In genomic region chr12:116881325-116881866, GRCh38 we compare ENCODE assay signal across 8 cellular contexts. TPM values are rescaled to one million over a fixed set of nuclear protein-coding genes. Genes with fewer than 3 reads are reported as not detected.
A peak's percentile ranks its signal among the peaks of the same experiment; 100 is the strongest.
DNase-seq lines count a peak whose midpoint lies in the region; ATAC-seq and TF ChIP-seq lines count a peak whose summit lies in the region.

Gene HRK (minus strand): TSS chr12:116881441. CDS start chr12:116881307, 134 bp downstream.

- in situ Hi-C loops in GM23248 (cut with MboI) (no loop called here), G401 (cut with HindIII; ENCODE audit: low sequenced_read_pairs) (no loop called here)

- no peaks in the 10 kb centered on the region for H3K79me2 ChIP-seq in GM23248 (ENCODE audit: insufficient read depth)
- H3K79me2 ChIP-seq in PC-9 (ENCODE audit: low read depth): peaks cover 19% of the 10 kb centered on the region; the same call in 1 of the 2 replicates
- H3K79me2 ChIP-seq in fibroblast of lung (ENCODE audit: control insufficient read depth, insufficient read depth, low read length): no peaks in the 10 kb centered on the region

- CTCF ChIA-PET in PC-9 (lab: Charles Lee): no interaction called here

- H4K20me1 ChIP-seq in GM23248 (ENCODE audit: insufficient read depth) (no peaks in the 10 kb centered on the region), PC-9 (ENCODE audit: insufficient read depth) (no peaks in the 10 kb centered on the region), fibroblast of lung (ENCODE audit: control insufficient read depth, extremely low read depth, insufficient read depth, low read length) (no peaks in the 10 kb centered on the region)

- H3K9me2 ChIP-seq in GM23248 (ENCODE audit: insufficient read depth): no peaks in the 10 kb centered on the region
- H3K9me2 ChIP-seq in PC-9 (ENCODE audit: insufficient read depth): no peaks in the 10 kb centered on the region

- TF ChIP-seq EP300 in stomach (IDR thresholded peaks at IDR 0.05): no peak

- H3K27me3 ChIP-seq in CD4-positive, CD25-positive, alpha-beta regulatory T cell (ENCODE audit: control insufficient read depth, insufficient read depth, low read length): peaks cover 25% of the 10 kb centered on the region
- H3K27me3 ChIP-seq in GM23248 (replicated peaks; ENCODE audit: insufficient read depth) (peaks cover 80% of the 10 kb centered on the region), PC-9 (ENCODE audit: insufficient read depth, low read depth) (peaks cover 3% of the 10 kb centered on the region; the same call in 1 of the 2 replicates), fibroblast of lung (ENCODE audit: control insufficient read depth, insufficient read depth, low read length) (peaks cover 49% of the 10 kb centered on the region), stomach (peaks cover 33 to 89% (median 73%) of the 10 kb centered on the region in 3 donors)

- ATAC-seq in CD4-positive, CD25-positive, alpha-beta regulatory T cell (ENCODE audit: low read depth in 2 of 2): no peak

- no peak for DNase-seq in CD4-positive, CD25-positive, alpha-beta regulatory T cell
- DNase-seq in GM23248 (no peak), PC-9 (peak in 1 of 2 experiments; percentile 66), fibroblast of lung (ENCODE audit: low read depth in 2 of 2) (no peak), stomach (no peak), G401 (ENCODE audit: low spot score) (no peak)
- DNase-seq in activated CD4-positive, CD25-positive, alpha-beta regulatory T cell (lab: John Stamatoyannopoulos, UW): no peak
- DNase-seq in stimulated activated CD4-positive, alpha-beta T cell treated with anti-CD3 and anti-CD28 coated beads, Interleukin-1b, Interleukin-23, amount 100 ng/mL, for 48 hours: no peak

- H3K36me3 Mint-ChIP-seq in CD4-positive, CD25-positive, alpha-beta regulatory T cell: no peaks in the 10 kb centered on the region

- no TSS peak for BruUV-seq in PC-9 (replicated peaks; lab: Mats Ljungman, UMichigan)

- no peak within 1 kb of the TSS for H3K9ac ChIP-seq in GM23248
- H3K9ac ChIP-seq in fibroblast of lung (ENCODE audit: insufficient read depth, low read length): no peak within 1 kb of the TSS

- no peaks in the 10 kb centered on the region for H3K36me3 ChIP-seq in CD4-positive, CD25-positive, alpha-beta regulatory T cell (ENCODE audit: control insufficient read depth, insufficient read depth, low read length)
- H3K36me3 ChIP-seq in GM23248 (ENCODE audit: low read depth) (no peaks in the 10 kb centered on the region), PC-9 (ENCODE audit: low read depth) (no peaks in the 10 kb centered on the region), fibroblast of lung (ENCODE audit: control insufficient read depth, insufficient read depth, low read length) (no peaks in the 10 kb centered on the region), stomach (no peaks in the 10 kb centered on the region)

- H3K27ac ChIP-seq in CD4-positive, CD25-positive, alpha-beta regulatory T cell (ENCODE audit: insufficient read depth, low read length, poor library complexity, severe bottlenecking): no peak within 1 kb of the TSS
- H3K27ac ChIP-seq in GM23248 (no peak within 1 kb of the TSS), PC-9 (peak within 1 kb of the TSS; percentile 46), fibroblast of lung (ENCODE audit: insufficient read depth, low read length) (no peak within 1 kb of the TSS), stomach (no peak within 1 kb of the TSS)

- H3K27me3 Mint-ChIP-seq in CD4-positive, CD25-positive, alpha-beta regulatory T cell: peaks cover 82% of the 10 kb centered on the region

- peak within 1 kb of the TSS; percentile 28 for H3K4me2 ChIP-seq in GM23248 (ENCODE audit: unreplicated experiment)
- peak within 1 kb of the TSS; percentile 96 for H3K4me2 ChIP-seq in PC-9
- peak within 1 kb of the TSS; percentile 44 for H3K4me2 ChIP-seq in fibroblast of lung (ENCODE audit: extremely low read depth, insufficient read depth, low read length)

- H3F3A ChIP-seq in GM23248 (ENCODE audit: insufficient read depth) (no peaks in the 10 kb centered on the region), PC-9 (ENCODE audit: insufficient read depth, low read depth) (peaks cover 37% of the 10 kb centered on the region)

- WGBS in GM23248 (ENCODE audit: low coverage in 1 of 2, low lambda C conversion rate in 2 of 2, missing lambda C conversion rate in 2 of 2), 2 experiments: 5 to 6% methylated on average over 26 to 47 of the region's 49 CpGs
- WGBS in stomach, 5 donors: 0 to 1% (median 1%) methylated on average over 21 to 49 of the region's 49 CpGs

- POLR2A ChIA-PET in PC-9 (lab: Charles Lee; ENCODE audit: unreplicated experiment): no interaction called here

- H3K4me3 ChIP-seq in CD4-positive, CD25-positive, alpha-beta regulatory T cell (ENCODE audit: low read depth, low read length): no peak within 1 kb of the TSS
- H3K4me3 ChIP-seq in GM23248: peak within 1 kb of the TSS; percentile 45
- peak within 1 kb of the TSS; percentile 67 for H3K4me3 ChIP-seq in PC-9
- H3K4me3 ChIP-seq in fibroblast of lung (replicated peaks in 1 of 4; ENCODE audit: control extremely low read depth in 1 of 4, insufficient read depth in 1 of 4, low read depth in 3 of 4, low read length in 4 of 4): peak within 1 kb of the TSS in 1 of 4 experiments; percentile 38
- peak within 1 kb of the TSS; percentile 36 to 57 (median 44) for H3K4me3 ChIP-seq in stomach

- H2AFZ ChIP-seq in GM23248: no peak within 1 kb of the TSS
- peak within 1 kb of the TSS; percentile 89 for H2AFZ ChIP-seq in PC-9
- H2AFZ ChIP-seq in fibroblast of lung (ENCODE audit: low read length): no peak within 1 kb of the TSS

- peaks cover 0 to 2% (median 0%) of the 10 kb centered on the region in 7 donors for H3K9me3 Mint-ChIP-seq in CD4-positive, CD25-positive, alpha-beta regulatory T cell

- no peaks in the 10 kb centered on the region for H3K9me3 ChIP-seq in CD4-positive, CD25-positive, alpha-beta regulatory T cell (ENCODE audit: control insufficient read depth in 2 of 2, low read length in 2 of 2)
- H3K9me3 ChIP-seq in GM23248 (ENCODE audit: low read depth): no peaks in the 10 kb centered on the region
- H3K9me3 ChIP-seq in PC-9 (ENCODE audit: insufficient read depth, low read depth): no peaks in the 10 kb centered on the region
- H3K9me3 ChIP-seq in fibroblast of lung (ENCODE audit: control insufficient read depth, insufficient read depth, low read depth, low read length): no peaks in the 10 kb centered on the region
- H3K9me3 ChIP-seq in stomach: no peaks in the 10 kb centered on the region

- H3K4me1 ChIP-seq in CD4-positive, CD25-positive, alpha-beta regulatory T cell (ENCODE audit: control insufficient read depth, insufficient read depth, low read length, poor library complexity, severe bottlenecking): peaks cover 35% of the 10 kb centered on the region
- 0 out of 2 replicates have a peak, but pooled peaks cover 3% of the 10 kb centered on the region for H3K4me1 ChIP-seq in GM23248 (ENCODE audit: insufficient read depth)
- H3K4me1 ChIP-seq in PC-9 (replicated peaks; ENCODE audit: insufficient read depth): peaks cover 18% of the 10 kb centered on the region
- no peaks in the 10 kb centered on the region for H3K4me1 ChIP-seq in fibroblast of lung (ENCODE audit: control insufficient read depth, extremely low read depth, insufficient read depth, low read length)
- peaks cover 39 to 46% (median 43%) of the 10 kb centered on the region in 4 donors for H3K4me1 ChIP-seq in stomach

- TF ChIP-seq CTCF in PC-9 (conservative IDR thresholded peaks at IDR 0.05): no peak
- no peak for TF ChIP-seq CTCF in fibroblast of lung (conservative IDR thresholded peaks at IDR 0.05 in 1 of 2, IDR thresholded peaks at IDR 0.05 in 1 of 2; ENCODE audit: low read depth in 1 of 2, low read length in 2 of 2)
- no peak for TF ChIP-seq CTCF in stomach (IDR thresholded peaks at IDR 0.05)

- H3K4me1 Mint-ChIP-seq in CD4-positive, CD25-positive, alpha-beta regulatory T cell: peaks cover 0 to 37% (median 21%) of the 10 kb centered on the region in 4 donors

- intact Hi-C loops in PC-9 (cut with micrococcal nuclease; ENCODE audit: unreplicated experiment): loop anchor here (1.0 to 2.0 kb wide), 2 partner anchors 35 to 144 kb away; no protein-coding TSS in a partner anchor
- intact Hi-C loops in stomach (cut with DNase I; ENCODE audit: low total_unique reads): no loop called here

- H3K27ac Mint-ChIP-seq in CD4-positive, CD25-positive, alpha-beta regulatory T cell: peak within 1 kb of the TSS in 1 of 3 donors; percentile 12

- no peak for TF ChIP-seq POLR2A in stomach (IDR thresholded peaks at IDR 0.05)

- peak within 1 kb of the TSS; percentile 59 to 83 (median 70) for H3K4me3 Mint-ChIP-seq in CD4-positive, CD25-positive, alpha-beta regulatory T cell

RNA-seq across cellular contexts. Expression of gene HRK, which starts in this region (rescaled TPM):
- 0.25 TPM for total RNA-seq in CD4-positive, CD25-positive, alpha-beta regulatory T cell
- not detected for polyA plus RNA-seq in CD4-positive, CD25-positive, alpha-beta regulatory T cell
- total RNA-seq in GM23248 (2014; rRNA removed; shearing (Covaris generic)): not detected in 2 replicates
- not detected in 2 replicates for polyA plus RNA-seq in GM23248 (2016; fragmentation: Nextera tagmentation; extraction: Ambion mirVana)
- 0.55 and 1.4 TPM in 2 replicates for total RNA-seq in PC-9 (2021)
- under 0.01 TPM in 2 replicates for total RNA-seq in fibroblast of lung
- polyA plus RNA-seq in fibroblast of lung: 0.02 and 0.08 TPM in 2 replicates
- polyA plus RNA-seq in fibroblast of lung (2012): 0.01 TPM in 1 of 2 replicates, not detected in the other
- polyA minus RNA-seq in fibroblast of lung (ENCODE audit: low replicate concordance): 0.20 TPM in 1 of 2 replicates, not detected in the other
- under 1 TPM in 1 of 5 donors, not detected in 4; 0.18 TPM for total RNA-seq in stomach
- under 1 TPM in 2 of 3 donors, not detected in 1; 0.06 to 0.25 TPM for polyA plus RNA-seq in stomach
- 6.2 and 8.9 TPM in 2 replicates for total RNA-seq in G401 (2014; rRNA removed; shearing (Covaris generic))

Comparison
In these comparisons a context has a peak if more than half of its experiments do, and no peak if none do; other contexts are left out.
1. H3K4me2 ChIP-seq: peak in every context shown above with its lines; median percentile 96 in PC-9; 44 in fibroblast of lung; 28 in GM23248.